In genomic region chr10:65340340-65340739, GRCh38 we compare ENCODE assay signal across 30 cellular contexts.
"Had no signal": no experiment of that assay in that cellular context is flagged by ENCODE, and none has a peak within 500 bp of the region (broad histone marks: within the 10 kb centered on the region; RNA-seq: fewer than 3 reads in every experiment).

No MANE protein-coding gene starts in this region.

- H3K27ac ChIP-seq: adrenal gland, body of pancreas, esophagus muscularis mucosa, foreskin keratinocyte, WERI-Rb-1 had no signal

- H3K9me3 ChIP-seq: body of pancreas, esophagus muscularis mucosa, gastrocnemius medialis, heart right ventricle had no signal

- H3K27me3 ChIP-seq: adrenal gland, body of pancreas, esophagus muscularis mucosa, foreskin keratinocyte, gastrocnemius medialis, heart right ventricle had no signal

- DNase-seq: activated B cell treated with CpG ODN at 0.5 μM for 24 hours; activated CD4-positive, alpha-beta T cell treated with anti-CD3 and anti-CD28 coated beads for 48 hours; activated CD4-positive, alpha-beta T cell treated with anti-CD3 and anti-CD28 coated beads, Interleukin-2, amount 50 U/mL, for 1 hour; activated CD4-positive, alpha-beta T cell treated with anti-CD3 and anti-CD28 coated beads, Interleukin-2, amount 50 U/mL, for 48 hours; activated CD8-positive, alpha-beta memory T cell treated with anti-CD3 and anti-CD28 coated beads for 24 hours; activated CD8-positive, alpha-beta T cell treated with anti-CD3 and anti-CD28 coated beads for 36 hours; activated effector memory CD4-positive, alpha-beta T cell treated with anti-CD3 and anti-CD28 coated beads, Interleukin-2, amount 50 U/mL, for 16 hours; activated naive CD4-positive, alpha-beta T cell treated with anti-CD3 and anti-CD28 coated beads for 36 hours; activated naive CD8-positive, alpha-beta T cell treated with anti-CD3 and anti-CD28 coated beads for 36 hours; activated naive CD8-positive, alpha-beta T cell treated with anti-CD3 and anti-CD28 coated beads, Interleukin-2, amount 50 U/mL, for 24 hours; activated T-cell treated with anti-CD3 and anti-CD28 coated beads, Interleukin-2, amount 50 U/mL, for 4 hours; adrenal gland; amygdala; aorta; body of pancreas; caudate nucleus; cortex of kidney; effector CD8-positive, alpha-beta T cell; erythroblast; foreskin keratinocyte; gastrocnemius medialis; glutamatergic neuron; heart right ventricle; T-helper 1 cell; T-helper 17 cell; T1000; WERI-Rb-1 had no signal

- H3K4me1 ChIP-seq: foreskin keratinocyte had no signal

- H3K36me3 ChIP-seq: adrenal gland, esophagus muscularis mucosa, gastrocnemius medialis, heart right ventricle, WERI-Rb-1 had no signal

- H3K4me3 ChIP-seq: adrenal gland, body of pancreas, esophagus muscularis mucosa, gastrocnemius medialis, heart right ventricle had no signal

- ATAC-seq: activated CD4-positive, CD25-positive, alpha-beta regulatory T cell treated with anti-CD3 and anti-CD28 coated beads, Interleukin-2, amount 50 U/mL, for 24 hours; activated CD8-positive, alpha-beta T cell treated with anti-CD3 and anti-CD28 coated beads for 36 hours; activated naive CD8-positive, alpha-beta T cell treated with anti-CD3 and anti-CD28 coated beads, Interleukin-2, amount 50 U/mL, for 24 hours; activated T-cell treated with anti-CD3 and anti-CD28 coated beads, Interleukin-2, amount 50 U/mL, for 4 hours; activated T-helper 17 cell treated with anti-CD3 and anti-CD28 coated beads, Interleukin-2, amount 50 U/mL, for 72 hours; body of pancreas; foreskin keratinocyte; gastrocnemius medialis; T-helper 17 cell had no signal
